ENCODE assay signal across 8 cellular contexts in genomic region chr12:116194935-116195431, GRCh38.
DNase-seq lines count a peak whose midpoint lies in the region; ATAC-seq lines count a peak whose summit lies in the region.

No MANE protein-coding gene starts in this region.

- H3K4me3 ChIP-seq in CD4-positive, alpha-beta memory T cell (ENCODE audit: low read length in 2 of 2) = no peak overlapping the region
- no peak overlapping the region for H3K4me3 ChIP-seq in mesenchymal stem cell (ENCODE audit: insufficient read depth in 1 of 2, low read depth in 1 of 2, low read length in 2 of 2)

- H3K4ac ChIP-seq in mesenchymal stem cell (ENCODE audit: low read depth in 1 of 2, low read length in 2 of 2) = no peak overlapping the region

- no peak overlapping the region for H2BK120ac ChIP-seq in mesenchymal stem cell (ENCODE audit: low read depth, low read length)

- peak overlapping the region in 4 of 7 donors; percentile 39 to 73 (median 60) for H3K27ac Mint-ChIP-seq in CD4-positive, alpha-beta memory T cell

- peaks cover 40 to 78% (median 58%) of the 10 kb centered on the region in 4 donors for H3K4me1 Mint-ChIP-seq in CD4-positive, alpha-beta memory T cell

- H3K14ac ChIP-seq in mesenchymal stem cell (ENCODE audit: low read length in 2 of 2) = no peak overlapping the region

- peaks cover 52% of the 10 kb centered on the region for H3K4me1 ChIP-seq in CD4-positive, alpha-beta memory T cell (ENCODE audit: insufficient read depth, low read length)
- H3K4me1 ChIP-seq in mesenchymal stem cell (ENCODE audit: control insufficient read depth, insufficient read depth, low read depth, low read length) = peaks cover 2% of the 10 kb centered on the region

- intact Hi-C loops in CD4-positive, alpha-beta memory T cell (cut with micrococcal nuclease) = loop anchor here (5.0 kb wide), 1 partner anchor 42 kb away; no protein-coding TSS in a partner anchor

- H4K8ac ChIP-seq in mesenchymal stem cell (ENCODE audit: low read length) = no peak overlapping the region

- no peaks in the 10 kb centered on the region for H3K27me3 ChIP-seq in CD4-positive, alpha-beta memory T cell (ENCODE audit: insufficient read depth, low read length)
- no peaks in the 10 kb centered on the region for H3K27me3 ChIP-seq in mesenchymal stem cell (ENCODE audit: control insufficient read depth in 1 of 2, insufficient read depth in 1 of 2, low read length in 2 of 2)

- H3K27ac ChIP-seq in CD4-positive, alpha-beta memory T cell (ENCODE audit: low read depth, low read length) = no peak overlapping the region
- no peak overlapping the region for H3K27ac ChIP-seq in mesenchymal stem cell (ENCODE audit: low read length, poor library complexity, severe bottlenecking)

- 81% methylated on average over 2 of the region's 3 CpGs for WGBS in mesenchymal stem cell

- ATAC-seq in GM21367 (IDR thresholded peaks at IDR 0.05; ENCODE audit: unreplicated experiment) = peak; percentile 81
- ATAC-seq in HG03571 (IDR thresholded peaks at IDR 0.05; ENCODE audit: unreplicated experiment) = peak; percentile 76

- DNase-seq in CD4-positive, alpha-beta memory T cell = peak; percentile 24 to 79 (median 36)
- DNase-seq in activated T-cell treated with anti-CD3 and anti-CD28 coated beads for 4 hours = peak; percentile 28
- DNase-seq in stimulated activated CD4-positive, alpha-beta T cell treated with anti-CD3 and anti-CD28 coated beads, Interleukin-2, amount 100 ng/mL, for 48 hours = peak; percentile 21 to 24
- DNase-seq in mesenchymal stem cell = no peak
- DNase-seq in pons (ENCODE audit: low spot score) = no peak
- DNase-seq in NCI-H82 (lab: John Stamatoyannopoulos, UW) = no peak

- CTCF ChIA-PET in CD4-positive, alpha-beta memory T cell (lab: Charles Lee; ENCODE audit: partially characterized antibody) = no interaction called here

- no peak overlapping the region for H4K91ac ChIP-seq in mesenchymal stem cell (ENCODE audit: low read length)

- H2BK15ac ChIP-seq in mesenchymal stem cell (ENCODE audit: low read depth, poor library complexity, severe bottlenecking) = no peak overlapping the region

- POLR2A ChIA-PET in CD4-positive, alpha-beta memory T cell (lab: Charles Lee; ENCODE audit: partially characterized antibody) = interaction anchor here (1.2 kb wide), 1 partner anchor 24 kb away, joined by 3 read pairs; no protein-coding TSS in a partner anchor

- H3K27me3 Mint-ChIP-seq in CD4-positive, alpha-beta memory T cell = no peaks in the 10 kb centered on the region

- H2BK12ac ChIP-seq in mesenchymal stem cell (ENCODE audit: low read length in 2 of 2) = no peak overlapping the region

- no peak overlapping the region for H3K9ac ChIP-seq in mesenchymal stem cell (ENCODE audit: low read length)

- no peaks in the 10 kb centered on the region for H3K36me3 ChIP-seq in CD4-positive, alpha-beta memory T cell (ENCODE audit: insufficient read depth, low read length)
- no peaks in the 10 kb centered on the region for H3K36me3 ChIP-seq in mesenchymal stem cell (ENCODE audit: control insufficient read depth in 1 of 2, insufficient read depth in 2 of 2, low read depth in 1 of 2, low read length in 2 of 2)

- no peak overlapping the region for H2AFZ ChIP-seq in mesenchymal stem cell (ENCODE audit: low read depth, low read length)

- no peak overlapping the region for H2BK5ac ChIP-seq in mesenchymal stem cell (ENCODE audit: low read depth, low read length, poor library complexity, severe bottlenecking)

- H3K9me3 ChIP-seq in CD4-positive, alpha-beta memory T cell (ENCODE audit: control insufficient read depth in 1 of 2, low read length in 2 of 2) = no peaks in the 10 kb centered on the region
- H3K9me3 ChIP-seq in mesenchymal stem cell (ENCODE audit: control insufficient read depth, low read length) = no peaks in the 10 kb centered on the region

- no peak overlapping the region for H3K23ac ChIP-seq in mesenchymal stem cell (ENCODE audit: low read length in 2 of 2)

- H3K18ac ChIP-seq in mesenchymal stem cell (ENCODE audit: low read depth in 1 of 2, low read length in 2 of 2) = peak overlapping the region in 1 of 2 experiments; percentile 14

- no peak overlapping the region for H3K4me2 ChIP-seq in mesenchymal stem cell (ENCODE audit: low read length, poor library complexity, severe bottlenecking)

- peaks cover 6% of the 10 kb centered on the region for H3K79me1 ChIP-seq in mesenchymal stem cell (replicated peaks; ENCODE audit: low read length, poor library complexity, severe bottlenecking)

- peak overlapping the region in 3 of 8 donors; percentile 3 to 20 (median 4) for H3K4me3 Mint-ChIP-seq in CD4-positive, alpha-beta memory T cell

- H3K36me3 Mint-ChIP-seq in CD4-positive, alpha-beta memory T cell = no peaks in the 10 kb centered on the region

- H2AK5ac ChIP-seq in mesenchymal stem cell (ENCODE audit: low read length, severe bottlenecking) = no peak overlapping the region

- H3K9me3 Mint-ChIP-seq in CD4-positive, alpha-beta memory T cell = no peaks in the 10 kb centered on the region

Comparison
In these comparisons a context has a peak if more than half of its experiments do, and no peak if none do; other contexts are left out.
1. DNase-seq: peak in CD4-positive, alpha-beta memory T cell (5 of 5), activated T-cell treated with anti-CD3 and anti-CD28 coated beads for 4 hours (single experiment) and stimulated activated CD4-positive, alpha-beta T cell treated with anti-CD3 and anti-CD28 coated beads, Interleukin-2, amount 100 ng/mL, for 48 hours (2 of 2); none in mesenchymal stem cell (single experiment), pons (single experiment) and NCI-H82 (single experiment).